ENCODE assay signal across 9 cellular contexts in genomic region chr2:207254526-207255464, GRCh38.
DNase-seq lines count a peak whose midpoint lies in the region; ATAC-seq and TF ChIP-seq lines count a peak whose summit lies in the region.
"Had no signal": no experiment of that assay in that cellular context is flagged by ENCODE, and none has a peak within 500 bp of the region (broad histone marks: within the 10 kb centered on the region; RNA-seq: fewer than 3 reads in every experiment).

No MANE protein-coding gene starts in this region.

- H3K9me3 ChIP-seq in transverse colon = no peaks in the 10 kb centered on the region
- H3K9me3 ChIP-seq in CD8-positive, alpha-beta T cell (ENCODE audit: low read length) = no peaks in the 10 kb centered on the region

- peaks cover 10 to 54% (median 26%) of the 10 kb centered on the region in 4 donors for H3K4me1 ChIP-seq in transverse colon
- no peaks in the 10 kb centered on the region for H3K4me1 ChIP-seq in CD8-positive, alpha-beta T cell (ENCODE audit: insufficient read depth, low read length)

- POLR2A ChIA-PET in CD8-positive, alpha-beta T cell (lab: Charles Lee) = no interaction called here

- WGBS in transverse colon (ENCODE audit: low coverage in 1 of 2), 2 donors = 45 to 56% methylated on average over 7 to 9 of the region's 9 CpGs

- TF ChIP-seq CTCF in fibroblast of pulmonary artery (IDR thresholded peaks at IDR 0.05; ENCODE audit: low read length, missing control alignments) = no peak
- no peak for TF ChIP-seq CTCF in transverse colon (IDR thresholded peaks at IDR 0.05)
- TF ChIP-seq CTCF in CD8-positive, alpha-beta T cell (IDR thresholded peaks at IDR 0.05) = no peak

- H3K36me3 ChIP-seq in transverse colon = no peaks in the 10 kb centered on the region
- no peaks in the 10 kb centered on the region for H3K36me3 ChIP-seq in CD8-positive, alpha-beta T cell (ENCODE audit: insufficient read depth, low read length)

- peak; percentile 21 to 22 for ATAC-seq in activated naive CD4-positive, alpha-beta T cell treated with anti-CD3 and anti-CD28 coated beads, Interleukin-2, amount 50 U/mL, for 72 hours
- ATAC-seq in SK-N-SH treated with all-trans-retinoic acid at 6 μM for 48 hours (peak; percentile 8), GM21529 (IDR thresholded peaks at IDR 0.05; ENCODE audit: unreplicated experiment) (no peak)
- ATAC-seq in CD8-positive, alpha-beta T cell = no peak

- H3K36me3 Mint-ChIP-seq in activated naive CD4-positive, alpha-beta T cell treated with anti-CD3 and anti-CD28 coated beads, Interleukin-2, amount 50 U/mL, for 72 hours = no peaks in the 10 kb centered on the region
- H3K36me3 Mint-ChIP-seq in activated naive CD4-positive, alpha-beta T cell treated with anti-CD3 and anti-CD28 coated beads, Interleukin-2, amount 10 ng/mL, durations not matched to agents 7 days and 5 days = no peaks in the 10 kb centered on the region
- no peaks in the 10 kb centered on the region for H3K36me3 Mint-ChIP-seq in CD8-positive, alpha-beta T cell

- peak overlapping the region; percentile 14 to 77 (median 46) for H3K27ac ChIP-seq in transverse colon
- no peak overlapping the region for H3K27ac ChIP-seq in CD8-positive, alpha-beta T cell (ENCODE audit: low read depth, low read length)

- no peak overlapping the region for H3K4me3 Mint-ChIP-seq in activated naive CD4-positive, alpha-beta T cell treated with anti-CD3 and anti-CD28 coated beads, Interleukin-2, amount 10 ng/mL, durations not matched to agents 7 days and 5 days
- H3K4me3 Mint-ChIP-seq in CD8-positive, alpha-beta T cell = no peak overlapping the region

- CTCF ChIA-PET in activated naive CD4-positive, alpha-beta T cell treated with anti-CD3 and anti-CD28 coated beads, Interleukin-2, amount 10 ng/mL, durations not matched to agents 7 days and 5 days (lab: Charles Lee) = no interaction called here
- CTCF ChIA-PET in CD8-positive, alpha-beta T cell (lab: Charles Lee) = no interaction called here

- peaks cover 7% of the 10 kb centered on the region for H3K4me1 Mint-ChIP-seq in activated naive CD4-positive, alpha-beta T cell treated with anti-CD3 and anti-CD28 coated beads, Interleukin-2, amount 10 ng/mL, durations not matched to agents 7 days and 5 days
- peaks cover 3% of the 10 kb centered on the region for H3K4me1 Mint-ChIP-seq in CD8-positive, alpha-beta T cell (ENCODE audit: low read depth)

- TF ChIP-seq EP300 in transverse colon (IDR thresholded peaks at IDR 0.05; ENCODE audit: low read depth) = no peak

- H3K27me3 Mint-ChIP-seq in activated naive CD4-positive, alpha-beta T cell treated with anti-CD3 and anti-CD28 coated beads, Interleukin-2, amount 10 ng/mL, durations not matched to agents 7 days and 5 days = peaks cover 19% of the 10 kb centered on the region
- peaks cover 2% of the 10 kb centered on the region for H3K27me3 Mint-ChIP-seq in CD8-positive, alpha-beta T cell (ENCODE audit: low read depth)

- no peaks in the 10 kb centered on the region for H3K27me3 ChIP-seq in transverse colon
- H3K27me3 ChIP-seq in CD8-positive, alpha-beta T cell (ENCODE audit: insufficient read depth, low read length) = no peaks in the 10 kb centered on the region

- intact Hi-C loops in transverse colon (cut with DNase I; ENCODE audit: low total_unique reads) = loop anchor here (10.0 kb wide), 1 partner anchor 90 kb away; the partner anchor contains the start of gene KLF7
- intact Hi-C loops in CD8-positive, alpha-beta T cell (cut with DNase I, micrococcal nuclease) = no loop called here

- H3K9me3 Mint-ChIP-seq in activated naive CD4-positive, alpha-beta T cell treated with anti-CD3 and anti-CD28 coated beads, Interleukin-2, amount 50 U/mL, for 72 hours = no peaks in the 10 kb centered on the region
- no peaks in the 10 kb centered on the region for H3K9me3 Mint-ChIP-seq in activated naive CD4-positive, alpha-beta T cell treated with anti-CD3 and anti-CD28 coated beads, Interleukin-2, amount 10 ng/mL, durations not matched to agents 7 days and 5 days
- no peaks in the 10 kb centered on the region for H3K9me3 Mint-ChIP-seq in CD8-positive, alpha-beta T cell

- no peak overlapping the region for H3K27ac Mint-ChIP-seq in activated naive CD4-positive, alpha-beta T cell treated with anti-CD3 and anti-CD28 coated beads, Interleukin-2, amount 50 U/mL, for 72 hours
- H3K27ac Mint-ChIP-seq in activated naive CD4-positive, alpha-beta T cell treated with anti-CD3 and anti-CD28 coated beads, Interleukin-2, amount 10 ng/mL, durations not matched to agents 7 days and 5 days = no peak overlapping the region
- no peak overlapping the region for H3K27ac Mint-ChIP-seq in CD8-positive, alpha-beta T cell

- no peak for DNase-seq in activated naive CD4-positive, alpha-beta T cell treated with anti-CD3 and anti-CD28 coated beads, Interleukin-2, amount 50 U/mL, for 72 hours (ENCODE audit: low spot score in 2 of 2)
- DNase-seq in activated naive CD4-positive, alpha-beta T cell treated with anti-CD3 and anti-CD28 coated beads, Interleukin-2, amount 10 ng/mL, durations not matched to agents 7 days and 5 days = no peak
- DNase-seq in fibroblast of pulmonary artery (ENCODE audit: low read depth) (peak; percentile 46), transverse colon (no peak), H4 (ENCODE audit: low spot score) (no peak)
- DNase-seq in CD8-positive, alpha-beta T cell = no peak
- DNase-seq: Right ventricle myocardium superior had no signal

- in situ Hi-C loops in transverse colon (cut with MboI; ENCODE audit: low pct_ligation_motif_present in 1 of 4, low pct_unique_long_range_greater_than_20kb in 1 of 4, low sequenced_read_pairs in 3 of 4) = loop anchor here in 1 of 4 donors (25.0 kb wide), 1 partner anchor 92 kb away; the partner anchor contains the start of gene KLF7

- peak overlapping the region; percentile 5 for H3K4me3 ChIP-seq in fibroblast of pulmonary artery (replicated peaks; ENCODE audit: low read depth, low read length)
- no peak overlapping the region for H3K4me3 ChIP-seq in transverse colon
- no peak overlapping the region for H3K4me3 ChIP-seq in CD8-positive, alpha-beta T cell (ENCODE audit: low read depth, low read length)

- TF ChIP-seq POLR2A in transverse colon (IDR thresholded peaks at IDR 0.05) = no peak

TF ChIP-seq in SK-N-SH treated with all-trans-retinoic acid at 6 μM for 48 hours, 23 proteins besides CTCF, POLR2A, EP300 and RAD21:
- TF ChIP-seq OSR1 (CRISPR knock-in tag; IDR thresholded peaks at IDR 0.05) = no peak
- peak; percentile 57; the same call in 1 of the 2 replicates for TF ChIP-seq ZC3H10 (CRISPR knock-in tag; IDR thresholded peaks at IDR 0.05)

Comparison
In these comparisons a context has a peak if more than half of its experiments do, and no peak if none do; other contexts are left out.
1. ATAC-seq: peak in activated naive CD4-positive, alpha-beta T cell treated with anti-CD3 and anti-CD28 coated beads, Interleukin-2, amount 50 U/mL, for 72 hours (2 of 2) and SK-N-SH treated with all-trans-retinoic acid at 6 μM for 48 hours (single experiment); none in GM21529 (single experiment) and CD8-positive, alpha-beta T cell (single experiment).